Comparison of ENCODE assay signal across 8 cellular contexts in genomic region chr4:138182838-138183426, GRCh38. TPM values are rescaled to one million over a fixed set of nuclear protein-coding genes. Genes with fewer than 3 reads are reported as not detected.
DNase-seq lines count a peak whose midpoint lies in the region; ATAC-seq and TF ChIP-seq lines count a peak whose summit lies in the region.

No MANE protein-coding gene starts in this region.

- H3K9me3 ChIP-seq in Caco-2 (no peaks in the 10 kb centered on the region), adipocyte (ENCODE audit: control insufficient read depth, low read length) (no peaks in the 10 kb centered on the region), suprapubic skin (no peaks in the 10 kb centered on the region)

- no peak overlapping the region for H3K27ac ChIP-seq in suprapubic skin

- peaks cover 46% of the 10 kb centered on the region for H3K36me3 Mint-ChIP-seq in Caco-2 (ENCODE audit: insufficient read depth, unreplicated experiment)

- no peak overlapping the region for H3K4me3 ChIP-seq in Caco-2 (ENCODE audit: low read depth, low read length)
- no peak overlapping the region for H3K4me3 ChIP-seq in adipocyte (ENCODE audit: low read length)
- H3K4me3 ChIP-seq in suprapubic skin = no peak overlapping the region

- no peak overlapping the region for H3K27ac Mint-ChIP-seq in Caco-2 (ENCODE audit: unreplicated experiment)

- no peaks in the 10 kb centered on the region for H3K4me1 Mint-ChIP-seq in Caco-2 (ENCODE audit: low read depth, unreplicated experiment)

- H3K36me3 ChIP-seq in Caco-2 (ENCODE audit: control insufficient read depth, insufficient read depth, low read length) = no peaks in the 10 kb centered on the region
- peaks cover 11% of the 10 kb centered on the region for H3K36me3 ChIP-seq in adipocyte (ENCODE audit: control insufficient read depth, insufficient read depth, low read length, severe bottlenecking)
- no peaks in the 10 kb centered on the region for H3K36me3 ChIP-seq in suprapubic skin

- no peak overlapping the region for H3K4me3 Mint-ChIP-seq in Caco-2 (ENCODE audit: unreplicated experiment)

- no peaks in the 10 kb centered on the region for H3K9me3 Mint-ChIP-seq in Caco-2 (ENCODE audit: unreplicated experiment)

- no peak for TF ChIP-seq POLR2A in suprapubic skin (IDR thresholded peaks at IDR 0.05)

- no peak for TF ChIP-seq EP300 in suprapubic skin (IDR thresholded peaks at IDR 0.05)

- peak in 1 of 2 experiments; percentile 45 for DNase-seq in Caco-2
- peak; percentile 36 for DNase-seq in MV-4-11 (lab: John Stamatoyannopoulos, UW)
- DNase-seq in adipocyte (ENCODE audit: low read depth) = peak; percentile 82
- no peak for DNase-seq in left ventricle myocardium superior
- no peak for DNase-seq in suprapubic skin (ENCODE audit: low spot score in 2 of 2)
- DNase-seq in posterior vena cava (ENCODE audit: low spot score) = no peak
- no peak for DNase-seq in activated T-cell treated with anti-CD3 and anti-CD28 coated beads, Interleukin-2, amount 50 U/mL, for 1 hour

- intact Hi-C loops in Caco-2 (cut with micrococcal nuclease; ENCODE audit: unreplicated experiment) (loop anchor here (1.0 to 5.0 kb wide), 7 partner anchors 84 to 754 kb away; no protein-coding TSS in a partner anchor), left ventricle myocardium superior (cut with micrococcal nuclease) (loop anchor here (5.0 to 10.0 kb wide), 2 partner anchors 146 to 502 kb away; no protein-coding TSS in a partner anchor), posterior vena cava (cut with DNase I) (loop anchor here (10.0 kb wide), 2 partner anchors 148 to 502 kb away; no protein-coding TSS in a partner anchor)

- BruUV-seq in Caco-2 (replicated peaks; lab: Mats Ljungman, UMichigan) = no TSS peak

- H3K4me1 ChIP-seq in Caco-2 = no peaks in the 10 kb centered on the region
- H3K4me1 ChIP-seq in adipocyte (ENCODE audit: control insufficient read depth, insufficient read depth, low read length) = peaks cover 30% of the 10 kb centered on the region
- H3K4me1 ChIP-seq in suprapubic skin = peaks cover 11% of the 10 kb centered on the region

- TF ChIP-seq CTCF in Caco-2 (IDR thresholded peaks at IDR 0.05; ENCODE audit: insufficient read depth in 1 of 2, low read depth in 1 of 2, low read length in 1 of 2, severe bottlenecking in 1 of 2, unreplicated experiment in 1 of 2) (peak; percentile 50 to 60), suprapubic skin (IDR thresholded peaks at IDR 0.05) (peak; percentile 36 to 50)

- no peaks in the 10 kb centered on the region for H3K27me3 Mint-ChIP-seq in Caco-2 (ENCODE audit: insufficient read depth, unreplicated experiment)

- ATAC-seq in GM19463 (IDR thresholded peaks at IDR 0.05; ENCODE audit: unreplicated experiment) = peak; percentile 46
- ATAC-seq in left ventricle myocardium superior = peak; percentile 65

- peak overlapping the region; percentile 30 for H3K9ac ChIP-seq in adipocyte (ENCODE audit: low read length)

- WGBS in suprapubic skin = 48% methylated on average over 6 of the region's 6 CpGs

- POLR2A ChIA-PET in Caco-2 (lab: Charles Lee) = no interaction called here

- H3K27me3 ChIP-seq in Caco-2 (replicated peaks; ENCODE audit: control insufficient read depth, insufficient read depth, low read length) = no peaks in the 10 kb centered on the region
- no peaks in the 10 kb centered on the region for H3K27me3 ChIP-seq in adipocyte (replicated peaks; ENCODE audit: control insufficient read depth, insufficient read depth, low read length)
- no peaks in the 10 kb centered on the region for H3K27me3 ChIP-seq in suprapubic skin

- CTCF ChIA-PET in Caco-2 (lab: Charles Lee) = interaction anchor here (0.6 to 1.3 kb wide), 7 partner anchors 92 to 755 kb away, joined by 3 to 7 read pairs (median 4); no protein-coding TSS in a partner anchor

RNA-seq across cellular contexts. Expression of gene SLC7A11, which starts 59.2 kb away (rescaled TPM):
- total RNA-seq in Caco-2 (2022) = 32.9 and 41.1 TPM in 2 replicates
- total RNA-seq in left ventricle myocardium superior = 0.20 TPM
- total RNA-seq in suprapubic skin = 1 to 10 TPM in 2 of 4 donors, under 1 TPM in 2; 0.48 to 2.1 (median 1.2) TPM
- total RNA-seq in posterior vena cava = 1 to 10 TPM in 1 of 2 donors, under 1 TPM in 1; 0.33 to 1.9 TPM

Comparison
In these comparisons a context has a peak if more than half of its experiments do, and no peak if none do; other contexts are left out.
1. DNase-seq: peak in MV-4-11 (single experiment) and adipocyte (single experiment); none in left ventricle myocardium superior (single experiment), suprapubic skin (0 of 2), posterior vena cava (single experiment) and activated T-cell treated with anti-CD3 and anti-CD28 coated beads, Interleukin-2, amount 50 U/mL, for 1 hour (single experiment).
2. RNA of gene SLC7A11, which starts 59.2 kb away (total RNA-seq): 32.9 to 41.1 TPM in Caco-2; 0.33 to 1.9 TPM in posterior vena cava, 0.48 to 2.1 TPM in suprapubic skin and 0.20 TPM in left ventricle myocardium superior (single experiment); every median in the first group is over 10 times any median in the second.